Comparison of ENCODE assay signal across 9 cellular contexts in genomic region chr5:141603912-141604311, GRCh38. TPM values are rescaled to one million over a fixed set of nuclear protein-coding genes. Genes with fewer than 3 reads are reported as not detected.
DNase-seq lines count a peak whose midpoint lies in the region; ATAC-seq and TF ChIP-seq lines count a peak whose summit lies in the region.
"Had no signal": no experiment of that assay in that cellular context is flagged by ENCODE, and none has a peak within 500 bp of the region (broad histone marks: within the 10 kb centered on the region; RNA-seq: fewer than 3 reads in every experiment).

No MANE protein-coding gene starts in this region.

- TF ChIP-seq CTCF in Caco-2 (IDR thresholded peaks at IDR 0.05; ENCODE audit: insufficient read depth in 1 of 2, low read depth in 1 of 2, low read length in 1 of 2, severe bottlenecking in 1 of 2, unreplicated experiment in 1 of 2) (no peak), Panc1 (IDR thresholded peaks at IDR 0.05) (no peak), endothelial cell (IDR thresholded peaks at IDR 0.05; ENCODE audit: unreplicated experiment) (no peak), parathyroid adenoma (IDR thresholded peaks at IDR 0.05) (no peak)

- no peaks in the 10 kb centered on the region for H3K9me3 ChIP-seq in Caco-2
- H3K9me3 ChIP-seq in Panc1 (ENCODE audit: control insufficient read depth, insufficient read depth, low read depth, low read length): no peaks in the 10 kb centered on the region
- no peaks in the 10 kb centered on the region for H3K9me3 ChIP-seq in parathyroid adenoma (ENCODE audit: control insufficient read depth, low read length)

- no peak overlapping the region for H2AFZ ChIP-seq in parathyroid adenoma

- H3K27me3 ChIP-seq in Caco-2 (replicated peaks; ENCODE audit: control insufficient read depth, insufficient read depth, low read length): no peaks in the 10 kb centered on the region
- H3K27me3 ChIP-seq in Panc1 (ENCODE audit: control insufficient read depth, insufficient read depth, low read length): no peaks in the 10 kb centered on the region
- H3K27me3 ChIP-seq in parathyroid adenoma (ENCODE audit: control insufficient read depth, insufficient read depth, low read length): no peaks in the 10 kb centered on the region

- in situ Hi-C loops in Panc1 (cut with HindIII; ENCODE audit: low pct_unique_long_range_greater_than_20kb, low sequenced_read_pairs): no loop called here

- H3K4me2 ChIP-seq in parathyroid adenoma (ENCODE audit: low read length): no peak overlapping the region

- no peaks in the 10 kb centered on the region for H3K9me3 Mint-ChIP-seq in Caco-2 (ENCODE audit: unreplicated experiment)
- no peaks in the 10 kb centered on the region for H3K9me3 Mint-ChIP-seq in endothelial cell (ENCODE audit: unreplicated experiment)

- DNase-seq in Caco-2 (no peak), Panc1 (ENCODE audit: low read depth, low spot score) (no peak), endothelial cell (ENCODE audit: low spot score) (no peak), cortex of kidney (lab: John Stamatoyannopoulos, UW) (no peak)
- no peak for DNase-seq in stimulated activated CD4-positive, alpha-beta T cell treated with anti-CD3 and anti-CD28 coated beads, Interleukin-15, amount 100 ng/mL, for 24 hours
- no peak for DNase-seq in activated CD4-positive, CD25-positive, alpha-beta regulatory T cell (lab: John Stamatoyannopoulos, UW)
- DNase-seq: NCI-H1436 treated with DMSO at 0.1 percent for 48 hours had no signal

- BruUV-seq in Caco-2 (replicated peaks; lab: Mats Ljungman, UMichigan) (no TSS peak), Panc1 (replicated peaks; lab: Mats Ljungman, UMichigan) (no TSS peak)

- H3K27ac Mint-ChIP-seq in Caco-2 (ENCODE audit: unreplicated experiment): peak overlapping the region; percentile 61
- H3K27ac Mint-ChIP-seq in endothelial cell (ENCODE audit: unreplicated experiment): peak overlapping the region; percentile 97

- H3K79me2 ChIP-seq in parathyroid adenoma: peaks cover 41% of the 10 kb centered on the region

- ATAC-seq in Panc1 (no peak), HG03025 (IDR thresholded peaks at IDR 0.05; ENCODE audit: low FRiP score, unreplicated experiment) (no peak)

- CTCF ChIA-PET in Caco-2 (lab: Charles Lee) (interaction anchor here (1.1 to 1.9 kb wide), 3 partner anchors 12 to 40 kb away, joined by 3 to 23 read pairs (median 10); partner anchors contain the start of gene DIAPH1), Panc1 (lab: Charles Lee) (interaction anchor here (0.7 kb wide), 1 partner anchor 12 kb away, joined by 3 read pairs; no protein-coding TSS in a partner anchor)

- POLR2A ChIA-PET in Caco-2 (lab: Charles Lee) (interaction anchor here (1.6 kb wide), 1 partner anchor 15 kb away, joined by 3 read pairs; the partner anchor contains the start of gene DIAPH1), Panc1 (lab: Charles Lee) (no interaction called here)

- intact Hi-C loops in Caco-2 (cut with micrococcal nuclease; ENCODE audit: unreplicated experiment) (loop anchor here (1.0 kb wide), 2 partner anchors 12 to 15 kb away; no protein-coding TSS in a partner anchor), Panc1 (cut with micrococcal nuclease; ENCODE audit: unreplicated experiment) (no loop called here)

- H3K27me3 Mint-ChIP-seq in Caco-2 (ENCODE audit: insufficient read depth, unreplicated experiment): no peaks in the 10 kb centered on the region
- peaks cover 2% of the 10 kb centered on the region for H3K27me3 Mint-ChIP-seq in endothelial cell (ENCODE audit: unreplicated experiment)

- H3K9ac ChIP-seq in parathyroid adenoma: no peak overlapping the region

- peaks cover 32% of the 10 kb centered on the region for H3K4me1 Mint-ChIP-seq in Caco-2 (ENCODE audit: low read depth, unreplicated experiment)
- peaks cover 30% of the 10 kb centered on the region for H3K4me1 Mint-ChIP-seq in endothelial cell (ENCODE audit: unreplicated experiment)

- H3K4me1 ChIP-seq in Caco-2 (peaks cover 30% of the 10 kb centered on the region), Panc1 (ENCODE audit: control insufficient read depth, insufficient read depth, low read length) (peaks cover 22% of the 10 kb centered on the region), parathyroid adenoma (no peaks in the 10 kb centered on the region)

- H3K36me3 ChIP-seq in Caco-2 (ENCODE audit: control insufficient read depth, insufficient read depth, low read length): no peaks in the 10 kb centered on the region
- H3K36me3 ChIP-seq in Panc1 (ENCODE audit: control insufficient read depth, insufficient read depth, low read length): no peaks in the 10 kb centered on the region
- no peaks in the 10 kb centered on the region for H3K36me3 ChIP-seq in parathyroid adenoma (ENCODE audit: control insufficient read depth, insufficient read depth, low read length)

- H3K27ac ChIP-seq in Panc1 (ENCODE audit: low read length) (0 out of 2 replicates have a peak overlapping the region, but pooled peaks have one; percentile 19), parathyroid adenoma (peak overlapping the region; percentile 46)

- H3K4me3 ChIP-seq in Caco-2 (ENCODE audit: low read depth, low read length): no peak overlapping the region
- no peak overlapping the region for H3K4me3 ChIP-seq in Panc1 (ENCODE audit: low read depth in 2 of 2, low read length in 2 of 2)
- H3K4me3 ChIP-seq in parathyroid adenoma (ENCODE audit: low read depth, low read length): no peak overlapping the region

- H3K36me3 Mint-ChIP-seq in Caco-2 (ENCODE audit: insufficient read depth, unreplicated experiment) (peaks cover 6% of the 10 kb centered on the region), endothelial cell (ENCODE audit: low read depth, unreplicated experiment) (peaks cover 3% of the 10 kb centered on the region)

- H3K4me3 Mint-ChIP-seq in Caco-2 (ENCODE audit: unreplicated experiment) (no peak overlapping the region), endothelial cell (ENCODE audit: unreplicated experiment) (no peak overlapping the region)

RNA-seq across cellular contexts. Expression of gene DIAPH1, which starts 14.9 kb away (rescaled TPM):
- 161 and 167 TPM in 2 replicates for total RNA-seq in Caco-2 (2022)
- 155 TPM for total RNA-seq in Panc1 (2021; ENCODE audit: unreplicated experiment)
- polyA plus RNA-seq in Panc1 (2012; ENCODE audit: insufficient read length): 70.5 TPM
- 149 TPM for total RNA-seq in endothelial cell (ENCODE audit: unreplicated experiment)

RNA-seq across cellular contexts. Expression of gene HDAC3, which starts 32.7 kb away (rescaled TPM):
- total RNA-seq in Caco-2 (2022) (73.0 and 74.5 TPM in 2 replicates), Panc1 (2021; ENCODE audit: unreplicated experiment) (75.5 TPM), endothelial cell (ENCODE audit: unreplicated experiment) (84.9 TPM)
- polyA plus RNA-seq in Panc1 (2012; ENCODE audit: insufficient read length): 69.6 TPM

RNA-seq across cellular contexts. Expression of gene RELL2, which starts 32.9 kb away (rescaled TPM):
- total RNA-seq in Caco-2 (2022) (8.7 and 13.6 TPM in 2 replicates), Panc1 (2021; ENCODE audit: unreplicated experiment) (13.3 TPM), endothelial cell (ENCODE audit: unreplicated experiment) (17.4 TPM)
- polyA plus RNA-seq in Panc1 (2012; ENCODE audit: insufficient read length): 18.5 TPM

RNA-seq across cellular contexts. Expression of gene FCHSD1, which starts 47.3 kb away (rescaled TPM):
- total RNA-seq in Caco-2 (2022) (25.0 and 26.8 TPM in 2 replicates), Panc1 (2021; ENCODE audit: unreplicated experiment) (32.8 TPM), endothelial cell (ENCODE audit: unreplicated experiment) (63.3 TPM)
- polyA plus RNA-seq in Panc1 (2012; ENCODE audit: insufficient read length): 30.6 TPM
